In the genomic region with DNA sequence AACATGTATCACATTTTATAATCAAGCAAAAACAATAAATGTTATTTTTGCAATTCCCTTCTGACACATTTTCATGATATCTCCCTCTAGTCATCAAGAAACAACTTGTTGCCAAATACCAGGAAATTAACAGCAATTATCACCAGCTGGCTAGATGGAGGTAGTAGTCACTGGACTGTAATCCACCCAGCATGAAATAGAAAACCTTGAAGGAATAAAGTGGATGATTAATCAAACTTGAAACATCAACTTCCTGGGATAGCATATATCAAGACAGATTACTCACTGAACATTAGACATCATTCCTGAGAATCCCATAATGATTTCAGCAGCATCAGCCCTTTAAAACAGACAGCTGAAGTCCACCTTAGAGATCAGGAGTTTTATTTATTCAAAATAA, we compare ENCODE assay signal across 25 cellular contexts.
DNase-seq lines count a peak whose midpoint lies in the region; ATAC-seq and TF ChIP-seq lines count a peak whose summit lies in the region.
"Had no signal": no experiment of that assay in that cellular context is flagged by ENCODE, and none has a peak within 500 bp of the region (broad histone marks: within the 10 kb centered on the region; RNA-seq: fewer than 3 reads in every experiment).

No MANE protein-coding gene starts in this region.

- H4K20me1 ChIP-seq in neural progenitor cell (ENCODE audit: low read depth) = no peaks in the 10 kb centered on the region

- H3K79me2 ChIP-seq in neural progenitor cell (ENCODE audit: low read depth) = no peaks in the 10 kb centered on the region

- no peaks in the 10 kb centered on the region for H3K9me3 ChIP-seq in neural progenitor cell (ENCODE audit: low read depth)
- H3K9me3 ChIP-seq: colonic mucosa, right atrium auricular region had no signal

- peaks cover 2% of the 10 kb centered on the region for H3K9me3 Mint-ChIP-seq in neural progenitor cell
- H3K9me3 Mint-ChIP-seq: activated CD4-positive, alpha-beta T cell treated with anti-CD3 and anti-CD28 coated beads, Interleukin-2, amount 10 ng/mL, durations not matched to agents 24 days and 14 days had no signal

- H3K4me2 ChIP-seq in neural progenitor cell = no peak overlapping the region

- no peaks in the 10 kb centered on the region for H3K36me3 Mint-ChIP-seq in neural progenitor cell
- H3K36me3 Mint-ChIP-seq: mesothelial cell of epicardium; naive thymus-derived CD4-positive, alpha-beta T cell; stimulated activated memory B cell treated with anti-CD40 and anti-IgM and Interleukin-4, amounts not matched to agents 10 μg/mL and 1 μg/mL and 100 μg/mL, for 72 hours had no signal

- no peaks in the 10 kb centered on the region for H3K4me1 ChIP-seq in neural progenitor cell
- H3K4me1 ChIP-seq: colonic mucosa, heart right ventricle, left ventricle myocardium inferior, right atrium auricular region, spleen had no signal

- no peaks in the 10 kb centered on the region for H3K27me3 Mint-ChIP-seq in neural progenitor cell (ENCODE audit: insufficient read depth, low read depth)
- H3K27me3 Mint-ChIP-seq: activated CD4-positive, alpha-beta T cell treated with anti-CD3 and anti-CD28 coated beads, Interleukin-2, amount 10 ng/mL, durations not matched to agents 24 days and 14 days; stimulated activated memory B cell treated with anti-CD40 and anti-IgM and Interleukin-4, amounts not matched to agents 10 μg/mL and 1 μg/mL and 100 μg/mL, for 72 hours had no signal

- H3K4me1 Mint-ChIP-seq in neural progenitor cell = peaks cover 6% of the 10 kb centered on the region
- H3K4me1 Mint-ChIP-seq: activated CD4-positive, alpha-beta T cell treated with anti-CD3 and anti-CD28 coated beads, Interleukin-2, amount 10 ng/mL, durations not matched to agents 24 days and 14 days; naive thymus-derived CD4-positive, alpha-beta T cell; stimulated activated memory B cell treated with anti-CD40 and anti-IgM and Interleukin-4, amounts not matched to agents 10 μg/mL and 1 μg/mL and 100 μg/mL, for 72 hours had no signal

- H3K27ac Mint-ChIP-seq in neural progenitor cell = no peak overlapping the region
- H3K27ac Mint-ChIP-seq: activated CD4-positive, alpha-beta T cell treated with anti-CD3 and anti-CD28 coated beads, Interleukin-2, amount 10 ng/mL, durations not matched to agents 24 days and 14 days; mesothelial cell of epicardium; naive thymus-derived CD4-positive, alpha-beta T cell; stimulated activated memory B cell treated with anti-CD40 and anti-IgM and Interleukin-4, amounts not matched to agents 10 μg/mL and 1 μg/mL and 100 μg/mL, for 72 hours had no signal

- H3K4me3 ChIP-seq in neural progenitor cell = no peak overlapping the region
- H3K4me3 ChIP-seq: colonic mucosa, heart right ventricle, left ventricle myocardium inferior, right atrium auricular region, spleen had no signal

- H3K9ac ChIP-seq in neural progenitor cell = no peak overlapping the region

- H3K27me3 ChIP-seq in neural progenitor cell = no peaks in the 10 kb centered on the region
- H3K27me3 ChIP-seq: colonic mucosa, heart right ventricle, right atrium auricular region, spleen had no signal

- no peak overlapping the region for H3K27ac ChIP-seq in neural progenitor cell
- H3K27ac ChIP-seq: C4-2B, colonic mucosa, heart right ventricle, left ventricle myocardium inferior, right atrium auricular region, spleen, WERI-Rb-1 had no signal

- peak; percentile 9 for DNase-seq in AG08395 (ENCODE audit: low spot score)
- peak; percentile 82 for DNase-seq in HS-5 (ENCODE audit: low read depth)
- DNase-seq in astrocyte of the hippocampus (ENCODE audit: low read depth, low spot score) = peak; percentile 10
- peak; percentile 79 for DNase-seq in kidney glomerular epithelial cell (lab: John Stamatoyannopoulos, UW)
- no peak for DNase-seq in NCI-H187 (lab: John Stamatoyannopoulos, UW)
- DNase-seq in neural progenitor cell (ENCODE audit: low spot score) = no peak
- DNase-seq: activated CD4-positive, alpha-beta T cell treated with anti-CD3 and anti-CD28 coated beads, Interleukin-2, amount 10 ng/mL, durations not matched to agents 24 days and 14 days; activated naive CD4-positive, alpha-beta T cell; activated T-cell treated with anti-CD3 and anti-CD28 coated beads, Interleukin-2, amount 50 U/mL, for 48 hours; colonic mucosa; effector memory CD4-positive, alpha-beta T cell; heart right ventricle; left ventricle myocardium inferior; naive thymus-derived CD4-positive, alpha-beta T cell; NCI-H1417 treated with DMSO at 0.1 percent for 48 hours; NCI-H526 treated with DMSO at 0.1 percent for 48 hours; spleen; stimulated activated CD4-positive, alpha-beta T cell treated with anti-CD3 and anti-CD28 coated beads, Interleukin-2, amount 100 ng/mL, for 48 hours; WERI-Rb-1 had no signal

- TF ChIP-seq CTCF in neural progenitor cell (IDR thresholded peaks at IDR 0.05) = no peak

- no peaks in the 10 kb centered on the region for H3K36me3 ChIP-seq in neural progenitor cell
- H3K36me3 ChIP-seq: colonic mucosa, heart right ventricle, left ventricle myocardium inferior, right atrium auricular region, spleen, WERI-Rb-1 had no signal

- no peak for ATAC-seq in HG03342 (IDR thresholded peaks at IDR 0.05; ENCODE audit: unreplicated experiment)
- ATAC-seq: HCT116; heart right ventricle; naive thymus-derived CD4-positive, alpha-beta T cell; stimulated activated memory B cell treated with anti-CD40 and anti-IgM and Interleukin-4, amounts not matched to agents 10 μg/mL and 1 μg/mL and 100 μg/mL, for 72 hours had no signal

- H3F3A ChIP-seq in neural progenitor cell (ENCODE audit: low read depth) = no peaks in the 10 kb centered on the region

- H2AFZ ChIP-seq in neural progenitor cell (replicated peaks) = no peak overlapping the region

- no peak overlapping the region for H3K4me3 Mint-ChIP-seq in neural progenitor cell
- H3K4me3 Mint-ChIP-seq: activated CD4-positive, alpha-beta T cell treated with anti-CD3 and anti-CD28 coated beads, Interleukin-2, amount 10 ng/mL, durations not matched to agents 24 days and 14 days; mesothelial cell of epicardium; naive thymus-derived CD4-positive, alpha-beta T cell; stimulated activated memory B cell treated with anti-CD40 and anti-IgM and Interleukin-4, amounts not matched to agents 10 μg/mL and 1 μg/mL and 100 μg/mL, for 72 hours had no signal

Comparison
In these comparisons a context has a peak if more than half of its experiments do, and no peak if none do; other contexts are left out.
1. DNase-seq: peak in AG08395 (single experiment), HS-5 (single experiment), astrocyte of the hippocampus (single experiment) and kidney glomerular epithelial cell (single experiment); none in NCI-H187 (0 of 2) and neural progenitor cell (single experiment).